19 cellular contexts compared by ENCODE assay signal in genomic region chrX:13440166-13440565, GRCh38.
"Had no signal": no experiment of that assay in that cellular context is flagged by ENCODE, and none has a peak within 500 bp of the region (broad histone marks: within the 10 kb centered on the region; RNA-seq: fewer than 3 reads in every experiment).

No MANE protein-coding gene starts in this region.

- H3K27me3 ChIP-seq: cardiac muscle cell, esophagus muscularis mucosa, foreskin keratinocyte, upper lobe of left lung had no signal

- H3K4me1 ChIP-seq: foreskin keratinocyte, psoas muscle, upper lobe of left lung had no signal

- H3K27ac ChIP-seq: cardiac muscle cell, esophagus muscularis mucosa, foreskin keratinocyte, psoas muscle, upper lobe of left lung had no signal

- ATAC-seq: activated T-cell treated with anti-CD3 and anti-CD28 coated beads, Interleukin-2, amount 50 U/mL, for 4 hours; foreskin keratinocyte; psoas muscle; sciatic nerve; stimulated activated naive CD8-positive, alpha-beta T cell treated with anti-CD3 and anti-CD28 coated beads, Interleukin-15, amount 100 ng/mL, for 72 hours; T-helper 17 cell; WTC11 had no signal

- H3K9me3 ChIP-seq: psoas muscle, upper lobe of left lung had no signal

- H3K4me3 ChIP-seq: cardiac muscle cell, esophagus muscularis mucosa, psoas muscle, upper lobe of left lung had no signal

- H3K36me3 ChIP-seq: cardiac muscle cell, esophagus muscularis mucosa, upper lobe of left lung had no signal

- DNase-seq: activated CD4-positive, alpha-beta memory T cell treated with anti-CD3 and anti-CD28 coated beads, Interleukin-2, amount 10 ng/mL, durations not matched to agents 7 days and 5 days; activated CD4-positive, alpha-beta T cell treated with anti-CD3 and anti-CD28 coated beads for 4 hours; activated effector memory CD4-positive, alpha-beta T cell treated with Interleukin-2 at 50 U/mL for 16 hours; activated naive CD4-positive, alpha-beta T cell treated with anti-CD3 and anti-CD28 coated beads, Interleukin-2, amount 50 U/mL, for 16 hours; activated T-cell treated with anti-CD3 and anti-CD28 coated beads, Interleukin-2, amount 50 U/mL, for 4 hours; foreskin keratinocyte; head of caudate nucleus; kidney glomerular epithelial cell; nephron progenitor cell; occipital lobe; psoas muscle; stimulated activated CD4-positive, alpha-beta T cell treated with anti-CD3 and anti-CD28 coated beads, Interleukin-1b, Interleukin-23, amount 100 ng/mL, for 48 hours; stimulated activated naive CD8-positive, alpha-beta T cell treated with anti-CD3 and anti-CD28 coated beads, Interleukin-15, amount 100 ng/mL, for 72 hours; T-helper 17 cell; upper lobe of left lung had no signal
